ENCODE assay signal across 11 cellular contexts in the genomic region with DNA sequence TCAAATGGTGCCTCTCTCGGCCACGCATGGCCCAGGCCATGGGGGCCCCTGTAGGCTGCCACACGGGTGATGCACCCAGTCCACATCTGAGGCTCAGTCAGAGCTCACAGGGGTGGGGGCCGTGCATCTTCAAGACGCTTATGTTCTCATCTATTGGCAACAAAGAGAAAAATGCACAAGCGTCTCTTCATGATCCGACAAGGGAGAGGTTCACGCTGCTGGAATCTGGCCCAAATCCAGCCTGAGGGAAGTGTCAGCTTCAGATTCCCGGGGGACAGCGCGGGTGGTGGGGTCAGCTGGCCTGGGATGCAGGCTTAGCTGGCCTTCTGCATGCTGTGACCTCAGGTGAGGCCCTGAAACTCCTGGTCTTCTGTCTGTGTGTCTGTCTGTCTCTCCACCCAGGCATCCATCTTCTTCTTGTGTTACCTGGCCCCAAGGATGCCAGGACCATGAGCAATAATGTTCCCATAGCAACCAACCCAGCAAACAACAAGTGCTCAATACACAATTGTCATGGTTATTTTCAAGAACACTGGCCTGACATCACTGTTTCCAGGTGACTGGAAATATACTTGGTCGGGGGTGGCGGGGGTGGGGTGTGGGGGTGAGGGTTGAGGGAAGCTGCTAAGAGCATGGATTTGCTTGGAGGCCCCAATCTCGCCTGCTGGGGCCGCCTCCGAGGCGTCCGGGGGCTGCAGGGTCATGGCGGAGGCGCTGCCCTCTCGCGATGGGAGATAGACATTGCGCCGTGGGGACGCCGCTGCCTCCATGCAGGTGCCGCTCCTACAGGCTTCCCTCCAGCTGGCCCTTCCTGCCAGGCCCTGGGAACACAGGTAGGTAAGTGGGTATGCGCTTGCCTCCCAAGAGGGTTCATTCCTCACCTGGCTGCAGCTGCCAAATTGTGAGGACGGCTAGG. TPM values are rescaled to one million over a fixed set of nuclear protein-coding genes. Genes with fewer than 3 reads are reported as not detected.
DNase-seq lines count a peak whose midpoint lies in the region; ATAC-seq and TF ChIP-seq lines count a peak whose summit lies in the region.
"Had no signal": no experiment of that assay in that cellular context is flagged by ENCODE, and none has a peak within 500 bp of the region (broad histone marks: within the 10 kb centered on the region; RNA-seq: fewer than 3 reads in every experiment).

No MANE protein-coding gene starts in this region.

- DNase-seq in activated CD4-positive, alpha-beta T cell treated with anti-CD3 and anti-CD28 coated beads for 36 hours = peak; percentile 47
- no peak for DNase-seq in activated CD4-positive, alpha-beta T cell treated with anti-CD3 and anti-CD28 coated beads, Interleukin-2, amount 10 ng/mL, durations not matched to agents 7 days and 5 days
- no peak for DNase-seq in LNCaP clone FGC (ENCODE audit: low read depth)
- peak; percentile 70 for DNase-seq in epithelial cell of esophagus (ENCODE audit: low read depth)
- DNase-seq in renal cortical epithelial cell (ENCODE audit: low read depth) = peak; percentile 71
- no peak for DNase-seq in Karpas-422
- no peak for DNase-seq in posterior vena cava (ENCODE audit: low spot score)
- DNase-seq in activated naive CD4-positive, alpha-beta T cell (lab: John Stamatoyannopoulos, UW) = no peak
- DNase-seq: T-cell had no signal

- no peaks in the 10 kb centered on the region for H3K27me3 Mint-ChIP-seq in activated CD4-positive, alpha-beta T cell treated with anti-CD3 and anti-CD28 coated beads for 36 hours
- H3K27me3 Mint-ChIP-seq in activated CD4-positive, alpha-beta T cell treated with anti-CD3 and anti-CD28 coated beads, Interleukin-2, amount 10 ng/mL, durations not matched to agents 7 days and 5 days = no peaks in the 10 kb centered on the region

- H3K4me3 ChIP-seq in LNCaP clone FGC (ENCODE audit: low read depth, low read length) (no peak overlapping the region), epithelial cell of esophagus (ENCODE audit: low read length) (no peak overlapping the region), Karpas-422 (ENCODE audit: low read length) (no peak overlapping the region)

- no peak overlapping the region for H3K27ac Mint-ChIP-seq in activated CD4-positive, alpha-beta T cell treated with anti-CD3 and anti-CD28 coated beads for 36 hours
- H3K27ac Mint-ChIP-seq in activated CD4-positive, alpha-beta T cell treated with anti-CD3 and anti-CD28 coated beads, Interleukin-2, amount 10 ng/mL, durations not matched to agents 7 days and 5 days = no peak overlapping the region
- H3K27ac Mint-ChIP-seq: T-cell had no signal

- H3K36me3 Mint-ChIP-seq in activated CD4-positive, alpha-beta T cell treated with anti-CD3 and anti-CD28 coated beads for 36 hours (ENCODE audit: low read depth) = no peaks in the 10 kb centered on the region
- no peaks in the 10 kb centered on the region for H3K36me3 Mint-ChIP-seq in activated CD4-positive, alpha-beta T cell treated with anti-CD3 and anti-CD28 coated beads, Interleukin-2, amount 10 ng/mL, durations not matched to agents 7 days and 5 days (ENCODE audit: low read depth)
- H3K36me3 Mint-ChIP-seq: activated naive CD4-positive, alpha-beta T cell treated with anti-CD3 and anti-CD28 coated beads, Interleukin-2, amount 50 U/mL, for 72 hours had no signal

- H3K4me1 Mint-ChIP-seq in activated CD4-positive, alpha-beta T cell treated with anti-CD3 and anti-CD28 coated beads for 36 hours = no peaks in the 10 kb centered on the region
- H3K4me1 Mint-ChIP-seq in activated CD4-positive, alpha-beta T cell treated with anti-CD3 and anti-CD28 coated beads, Interleukin-2, amount 10 ng/mL, durations not matched to agents 7 days and 5 days = no peaks in the 10 kb centered on the region

- intact Hi-C loops in activated CD4-positive, alpha-beta T cell treated with anti-CD3 and anti-CD28 coated beads for 36 hours (cut with DNase I, micrococcal nuclease) = no loop called here
- intact Hi-C loops in posterior vena cava (cut with DNase I) = no loop called here

- no peaks in the 10 kb centered on the region for H4K20me1 ChIP-seq in Karpas-422 (ENCODE audit: insufficient read depth, low read depth, low read length)

- TF ChIP-seq CTCF in LNCaP clone FGC (IDR thresholded peaks at IDR 0.05; ENCODE audit: control insufficient read depth, extremely low read depth, insufficient read depth) (0 out of 2 replicates have a peak, but pooled peaks have one; percentile 9), epithelial cell of esophagus (IDR thresholded peaks at IDR 0.05; ENCODE audit: insufficient read depth, low read depth, low read length, missing control alignments) (no peak)

- ATAC-seq in activated CD4-positive, alpha-beta T cell treated with anti-CD3 and anti-CD28 coated beads for 36 hours = peak; percentile 71

- H3K4me3 Mint-ChIP-seq in activated CD4-positive, alpha-beta T cell treated with anti-CD3 and anti-CD28 coated beads for 36 hours = no peak overlapping the region
- H3K4me3 Mint-ChIP-seq in activated CD4-positive, alpha-beta T cell treated with anti-CD3 and anti-CD28 coated beads, Interleukin-2, amount 10 ng/mL, durations not matched to agents 7 days and 5 days = no peak overlapping the region
- H3K4me3 Mint-ChIP-seq: T-cell had no signal

- no peaks in the 10 kb centered on the region for H3K9me3 Mint-ChIP-seq in activated CD4-positive, alpha-beta T cell treated with anti-CD3 and anti-CD28 coated beads for 36 hours (ENCODE audit: low read depth)
- H3K9me3 Mint-ChIP-seq in activated CD4-positive, alpha-beta T cell treated with anti-CD3 and anti-CD28 coated beads, Interleukin-2, amount 10 ng/mL, durations not matched to agents 7 days and 5 days = no peaks in the 10 kb centered on the region
- H3K9me3 Mint-ChIP-seq: activated naive CD4-positive, alpha-beta T cell treated with anti-CD3 and anti-CD28 coated beads, Interleukin-2, amount 50 U/mL, for 72 hours; T-cell had no signal

- POLR2A ChIA-PET in activated CD4-positive, alpha-beta T cell treated with anti-CD3 and anti-CD28 coated beads for 36 hours (lab: Charles Lee) = no interaction called here
- POLR2A ChIA-PET in activated CD4-positive, alpha-beta T cell treated with anti-CD3 and anti-CD28 coated beads, Interleukin-2, amount 10 ng/mL, durations not matched to agents 7 days and 5 days (lab: Charles Lee) = no interaction called here

- no peaks in the 10 kb centered on the region for H3K79me2 ChIP-seq in Karpas-422 (ENCODE audit: low read length)
- H3K79me2 ChIP-seq: parathyroid adenoma had no signal

- no peaks in the 10 kb centered on the region for H3K9me3 ChIP-seq in Karpas-422 (ENCODE audit: low read length)

- H3K4me2 ChIP-seq in Karpas-422 (ENCODE audit: low read depth, low read length, poor library complexity, severe bottlenecking) = no peak overlapping the region

- CTCF ChIA-PET in activated CD4-positive, alpha-beta T cell treated with anti-CD3 and anti-CD28 coated beads for 36 hours (lab: Charles Lee) = interaction anchor here (0.5 kb wide), 1 partner anchor 258 kb away, joined by 3 read pairs; no protein-coding TSS in a partner anchor
- CTCF ChIA-PET in activated CD4-positive, alpha-beta T cell treated with anti-CD3 and anti-CD28 coated beads, Interleukin-2, amount 10 ng/mL, durations not matched to agents 7 days and 5 days (lab: Charles Lee) = no interaction called here

- H3K27me3 ChIP-seq in Karpas-422 (ENCODE audit: low read length) = no peaks in the 10 kb centered on the region

- H2AFZ ChIP-seq in Karpas-422 (ENCODE audit: low read length) = no peak overlapping the region
- H2AFZ ChIP-seq: parathyroid adenoma had no signal

- no peak overlapping the region for H3K9ac ChIP-seq in Karpas-422 (ENCODE audit: low read length)
- H3K9ac ChIP-seq: parathyroid adenoma had no signal

- H3K9me2 ChIP-seq in Karpas-422 (replicated peaks; ENCODE audit: insufficient read depth, low read length) = no peaks in the 10 kb centered on the region

- H3K27ac ChIP-seq in Karpas-422 (ENCODE audit: low read length) = no peak overlapping the region
- H3K27ac ChIP-seq: parathyroid adenoma had no signal

- no peaks in the 10 kb centered on the region for H3K36me3 ChIP-seq in Karpas-422 (ENCODE audit: insufficient read depth, low read length)

- H3K4me1 ChIP-seq in Karpas-422 (ENCODE audit: low read length) = no peaks in the 10 kb centered on the region
- H3K4me1 ChIP-seq: parathyroid adenoma had no signal

RNA-seq across cellular contexts. Expression of a gene that starts 48.3 kb away (rescaled TPM):
- under 1 TPM; 0.58 to 0.64 TPM for total RNA-seq in activated CD4-positive, alpha-beta T cell treated with anti-CD3 and anti-CD28 coated beads for 36 hours
- under 1 TPM; 0.30 to 0.79 TPM for total RNA-seq in activated CD4-positive, alpha-beta T cell treated with anti-CD3 and anti-CD28 coated beads, Interleukin-2, amount 10 ng/mL, durations not matched to agents 7 days and 5 days
- total RNA-seq in renal cortical epithelial cell = 1.2 and 6.1 TPM in 2 replicates
- not detected in 2 replicates for total RNA-seq in Karpas-422 (2014; rRNA removed; shearing (Covaris generic); ENCODE audit: low replicate concordance)
- total RNA-seq in posterior vena cava = 10 to 100 TPM; 11.7 to 23.8 TPM

Comparison
In these comparisons a context has a peak if more than half of its experiments do, and no peak if none do; other contexts are left out.
1. DNase-seq: peak in activated CD4-positive, alpha-beta T cell treated with anti-CD3 and anti-CD28 coated beads for 36 hours (single experiment), epithelial cell of esophagus (single experiment) and renal cortical epithelial cell (single experiment); none in activated CD4-positive, alpha-beta T cell treated with anti-CD3 and anti-CD28 coated beads, Interleukin-2, amount 10 ng/mL, durations not matched to agents 7 days and 5 days (single experiment), LNCaP clone FGC (single experiment), Karpas-422 (single experiment), posterior vena cava (single experiment) and activated naive CD4-positive, alpha-beta T cell (0 of 4).